24 cellular contexts compared by ENCODE assay signal in genomic region chr14:59349154-59349772, GRCh38.
DNase-seq lines count a peak whose midpoint lies in the region; ATAC-seq and TF ChIP-seq lines count a peak whose summit lies in the region.
"Had no signal": no experiment of that assay in that cellular context is flagged by ENCODE, and none has a peak within 500 bp of the region (broad histone marks: within the 10 kb centered on the region; RNA-seq: fewer than 3 reads in every experiment).

No MANE protein-coding gene starts in this region.

- H3K9me3 Mint-ChIP-seq in immature natural killer cell = no peaks in the 10 kb centered on the region
- H3K9me3 Mint-ChIP-seq: CD4-positive, CD25-positive, alpha-beta regulatory T cell; mesothelial cell of epicardium; nephron; T-cell had no signal

- H3K9me3 ChIP-seq in psoas muscle (no peaks in the 10 kb centered on the region), transverse colon (no peaks in the 10 kb centered on the region)
- H3K9me3 ChIP-seq: colonic mucosa had no signal

- H3K4me3 ChIP-seq in coronary artery = no peak overlapping the region
- no peak overlapping the region for H3K4me3 ChIP-seq in psoas muscle
- no peak overlapping the region for H3K4me3 ChIP-seq in transverse colon
- H3K4me3 ChIP-seq: colonic mucosa, GM23248 had no signal

- no peaks in the 10 kb centered on the region for H3K27me3 Mint-ChIP-seq in immature natural killer cell (ENCODE audit: low read depth in 3 of 3)
- H3K27me3 Mint-ChIP-seq: activated CD4-positive, alpha-beta T cell treated with anti-CD3 and anti-CD28 coated beads for 36 hours; activated naive CD8-positive, alpha-beta T cell; CD4-positive, CD25-positive, alpha-beta regulatory T cell; T-cell had no signal

- H3K27ac Mint-ChIP-seq in immature natural killer cell = no peak overlapping the region
- H3K27ac Mint-ChIP-seq: activated CD4-positive, alpha-beta T cell treated with anti-CD3 and anti-CD28 coated beads for 36 hours; activated naive CD8-positive, alpha-beta T cell; CD4-positive, CD25-positive, alpha-beta regulatory T cell; mesothelial cell of epicardium; nephron; T-cell had no signal

- peaks cover 3 to 32% of the 10 kb centered on the region in 2 donors for H3K36me3 ChIP-seq in psoas muscle (ENCODE audit: insufficient read depth in 1 of 2, low read depth in 1 of 2)
- peaks cover 0 to 33% (median 0%) of the 10 kb centered on the region in 4 donors for H3K36me3 ChIP-seq in transverse colon
- H3K36me3 ChIP-seq: colonic mucosa had no signal

- H3K27me3 ChIP-seq in psoas muscle (ENCODE audit: insufficient read depth in 3 of 3, low read length in 2 of 3) (no peaks in the 10 kb centered on the region), transverse colon (no peaks in the 10 kb centered on the region)
- H3K27me3 ChIP-seq: colonic mucosa, foreskin keratinocyte had no signal

- intact Hi-C loops in Right ventricle myocardium superior (cut with DNase I) = no loop called here
- intact Hi-C loops in psoas muscle (cut with DNase I) = no loop called here
- intact Hi-C loops in transverse colon (cut with DNase I; ENCODE audit: low total_unique reads) = no loop called here

- DNase-seq in coronary artery (ENCODE audit: low spot score) (no peak), Right ventricle myocardium superior (no peak), psoas muscle (no peak), transverse colon (no peak), SIG-M5 treated with dmso at 0.1 percent for 504 hours (lab: John Stamatoyannopoulos, UW; ENCODE audit: unreplicated experiment) (no peak), immature natural killer cell (no peak), hypothalamus (lab: John Stamatoyannopoulos, UW) (no peak)
- DNase-seq: activated CD4-positive, alpha-beta T cell treated with anti-CD3 and anti-CD28 coated beads for 36 hours; CD4-positive, CD25-positive, alpha-beta regulatory T cell; colonic mucosa; DMS 273 treated with DMSO at 0.1 percent for 48 hours; foreskin keratinocyte; GF-D8; GM23248; NCI-H2171; NCI-H82; OCI-M1; SHP77; substantia nigra; T-cell had no signal

- TF ChIP-seq EP300 in transverse colon (IDR thresholded peaks at IDR 0.05; ENCODE audit: low read depth) = no peak

- WGBS in psoas muscle, 3 donors = 61 to 74% (median 66%) methylated on average over 6 of the region's 6 CpGs
- WGBS in transverse colon (ENCODE audit: low coverage in 1 of 2), 2 donors = 65 to 76% methylated on average over 5 to 6 of the region's 6 CpGs

- TF ChIP-seq CTCF in coronary artery (IDR thresholded peaks at IDR 0.05) (no peak), psoas muscle (IDR thresholded peaks at IDR 0.05) (no peak), transverse colon (IDR thresholded peaks at IDR 0.05) (no peak)

- H3K4me1 Mint-ChIP-seq in immature natural killer cell = no peaks in the 10 kb centered on the region
- H3K4me1 Mint-ChIP-seq: activated CD4-positive, alpha-beta T cell treated with anti-CD3 and anti-CD28 coated beads for 36 hours; CD4-positive, CD25-positive, alpha-beta regulatory T cell; T-cell had no signal

- H3K4me1 ChIP-seq in psoas muscle = no peaks in the 10 kb centered on the region
- peaks cover 0 to 9% (median 3%) of the 10 kb centered on the region in 4 donors for H3K4me1 ChIP-seq in transverse colon
- H3K4me1 ChIP-seq: colonic mucosa had no signal

- H3K27ac ChIP-seq in coronary artery = peak overlapping the region; percentile 83 to 85
- H3K27ac ChIP-seq in psoas muscle = peak overlapping the region; percentile 34
- peak overlapping the region; percentile 59 to 75 (median 70) for H3K27ac ChIP-seq in transverse colon
- H3K27ac ChIP-seq: colonic mucosa, foreskin keratinocyte, GM23248, parathyroid adenoma had no signal

- H3K4me3 Mint-ChIP-seq in immature natural killer cell = no peak overlapping the region
- H3K4me3 Mint-ChIP-seq: activated CD4-positive, alpha-beta T cell treated with anti-CD3 and anti-CD28 coated beads for 36 hours; activated naive CD8-positive, alpha-beta T cell; CD4-positive, CD25-positive, alpha-beta regulatory T cell; mesothelial cell of epicardium; nephron; T-cell had no signal

- ATAC-seq in Right ventricle myocardium superior (ENCODE audit: poor library complexity) (peak; percentile 20), psoas muscle (no peak)
- ATAC-seq: activated CD4-positive, alpha-beta T cell treated with anti-CD3 and anti-CD28 coated beads for 36 hours; foreskin keratinocyte; T-cell had no signal

- in situ Hi-C loops in transverse colon (cut with MboI; ENCODE audit: low pct_ligation_motif_present in 1 of 4, low pct_unique_long_range_greater_than_20kb in 1 of 4, low sequenced_read_pairs in 3 of 4) = no loop called here

- peaks cover 10 to 30% (median 29%) of the 10 kb centered on the region in 3 donors for H3K36me3 Mint-ChIP-seq in immature natural killer cell

- TF ChIP-seq POLR2A in transverse colon (IDR thresholded peaks at IDR 0.05) = no peak

Comparison
In these comparisons a context has a peak if more than half of its experiments do, and no peak if none do; other contexts are left out.
1. H3K27ac ChIP-seq: peak in every context shown above with its lines; median percentile 84 in coronary artery; 70 in transverse colon; 34 in psoas muscle.